22 cellular contexts compared by ENCODE assay signal in genomic region chr2:101140978-101141655, GRCh38. TPM values are rescaled to one million over a fixed set of nuclear protein-coding genes. Genes with fewer than 3 reads are reported as not detected.
DNase-seq lines count a peak whose midpoint lies in the region; ATAC-seq and TF ChIP-seq lines count a peak whose summit lies in the region.
"Had no signal": no experiment of that assay in that cellular context is flagged by ENCODE, and none has a peak within 500 bp of the region (broad histone marks: within the 10 kb centered on the region; RNA-seq: fewer than 3 reads in every experiment).

No MANE protein-coding gene starts in this region.

- peak overlapping the region; percentile 22 for H3K9ac ChIP-seq in SK-N-MC (ENCODE audit: insufficient read length)

- no peaks in the 10 kb centered on the region for H3K27me3 ChIP-seq in heart left ventricle

- no peak for TF ChIP-seq POLR2A in heart left ventricle (IDR thresholded peaks at IDR 0.05)

- no peak for ATAC-seq in heart left ventricle
- ATAC-seq in HG02840 (IDR thresholded peaks at IDR 0.05; ENCODE audit: low FRiP score, unreplicated experiment) = no peak
- ATAC-seq: HCT116, left lobe of liver had no signal

- H3K4me1 ChIP-seq in heart left ventricle = peaks cover 0 to 55% (median 20%) of the 10 kb centered on the region in 12 donors

- H3K36me3 ChIP-seq in heart left ventricle = no peaks in the 10 kb centered on the region
- H3K36me3 ChIP-seq in SK-N-MC (ENCODE audit: insufficient read depth, low read length) = no peaks in the 10 kb centered on the region

- 78 to 84% (median 83%) methylated on average over 7 of the region's 7 CpGs for WGBS in heart left ventricle, 4 donors

- H3K27ac ChIP-seq in heart left ventricle = peak overlapping the region in 9 of 12 donors; percentile 33 to 77 (median 53)
- 0 out of 2 replicates have a peak overlapping the region, but pooled peaks have one; percentile 25 for H3K27ac ChIP-seq in SK-N-MC
- H3K27ac ChIP-seq: VCaP had no signal

- DNase-seq in heart left ventricle = no peak
- DNase-seq in cardiac septum (ENCODE audit: low spot score) = no peak
- no peak for DNase-seq in SK-N-MC (ENCODE audit: low read depth, low spot score)
- peak; percentile 51 for DNase-seq in fibroblast of villous mesenchyme (ENCODE audit: low read depth)
- DNase-seq in stromal cell of bone marrow (ENCODE audit: low read depth) = peak; percentile 52
- DNase-seq in OCI-M2 (lab: John Stamatoyannopoulos, UW; ENCODE audit: unreplicated experiment) = no peak
- DNase-seq in NCI-H146 (lab: John Stamatoyannopoulos, UW) = no peak
- DNase-seq: ACHN; activated CD4-positive, alpha-beta T cell treated with anti-CD3 and anti-CD28 coated beads, Interleukin-2, amount 50 U/mL, for 4 hours; activated gamma-delta T cell; amniotic stem cell; C1 segment of cervical spinal cord; erythroblast; NCI-H1436; NCI-H2171; NCI-H526 treated with DMSO at 0.1 percent for 48 hours; stimulated activated CD8-positive, alpha-beta memory T cell treated with anti-CD3 and anti-CD28 coated beads, Interleukin-4, amount 100 ng/mL, for 48 hours; T-helper 2 cell had no signal

- H3K9me3 ChIP-seq in heart left ventricle (peaks cover 0 to 8% (median 0%) of the 10 kb centered on the region in 12 donors), SK-N-MC (ENCODE audit: low read depth, low read length) (no peaks in the 10 kb centered on the region)

- TF ChIP-seq CTCF in heart left ventricle (IDR thresholded peaks at IDR 0.05) = no peak
- TF ChIP-seq CTCF in fibroblast of villous mesenchyme (IDR thresholded peaks at IDR 0.05; ENCODE audit: insufficient read depth, low read depth, low read length) = no peak

- intact Hi-C loops in heart left ventricle (cut with DNase I) (no loop called here), cardiac septum (cut with DNase I) (no loop called here)

- H3K4me3 ChIP-seq in heart left ventricle (peak overlapping the region in 2 of 12 donors; percentile 11), SK-N-MC (peak overlapping the region; percentile 10; the same call in 1 of the 2 replicates), fibroblast of villous mesenchyme (ENCODE audit: low read depth, low read length) (no peak overlapping the region)

RNA-seq across cellular contexts. Expression of gene TBC1D8, which starts 10.1 kb away (rescaled TPM):
- 10 to 100 TPM; 36.9 to 61.7 (median 53.3) TPM for total RNA-seq in heart left ventricle
- polyA plus RNA-seq in heart left ventricle = 10 to 100 TPM; 30.1 to 35.8 TPM
- 52.3 TPM for total RNA-seq in cardiac septum
- 10.6 and 13.4 TPM in 2 replicates for total RNA-seq in fibroblast of villous mesenchyme

Comparison
In these comparisons a context has a peak if more than half of its experiments do, and no peak if none do; other contexts are left out.
1. DNase-seq: peak in fibroblast of villous mesenchyme (single experiment) and stromal cell of bone marrow (single experiment); none in heart left ventricle (0 of 5), cardiac septum (single experiment), SK-N-MC (single experiment), OCI-M2 (single experiment) and NCI-H146 (single experiment).